22 cellular contexts compared by ENCODE assay signal in the genomic region with DNA sequence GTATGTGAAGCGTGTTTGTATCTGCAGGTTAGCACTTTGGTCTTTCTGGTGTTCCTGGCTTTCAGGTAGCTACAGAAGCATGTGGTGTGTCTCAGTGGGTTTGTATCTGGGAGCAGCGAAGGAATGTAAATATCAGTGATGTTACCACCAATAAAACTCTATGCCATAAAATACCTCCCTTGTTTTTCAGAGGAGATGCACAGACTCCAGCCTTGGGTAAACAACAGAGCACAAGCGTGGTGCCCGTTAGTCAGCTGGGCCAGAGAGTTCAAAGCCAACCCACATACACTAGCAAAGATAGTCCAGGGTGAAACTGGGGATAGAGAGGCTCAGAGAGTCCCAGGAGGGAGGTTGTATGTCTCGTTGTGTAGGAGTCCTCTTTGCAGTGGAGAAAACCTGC.
A peak's percentile ranks its signal among the peaks of the same experiment; 100 is the strongest.
DNase-seq lines count a peak whose midpoint lies in the region; ATAC-seq, FAIRE-seq and TF ChIP-seq lines count a peak whose summit lies in the region.
"Had no signal": no experiment of that assay in that cellular context is flagged by ENCODE, and none has a peak within 500 bp of the region (broad histone marks: within the 10 kb centered on the region; RNA-seq: fewer than 3 reads in every experiment).

No MANE protein-coding gene starts in this region.

- 0 out of 2 replicates have a peak, but pooled peaks cover 5% of the 10 kb centered on the region for H3K4me1 ChIP-seq in HepG2 (ENCODE audit: insufficient read depth, low read length)
- no peaks in the 10 kb centered on the region for H3K4me1 ChIP-seq in right lobe of liver
- no peaks in the 10 kb centered on the region for H3K4me1 ChIP-seq in mesendoderm (ENCODE audit: control insufficient read depth, low read depth, low read length)
- H3K4me1 ChIP-seq: SJCRH30 had no signal

- no peak overlapping the region for H3K4ac ChIP-seq in mesendoderm (ENCODE audit: low read depth, low read length)

- H4K5ac ChIP-seq in mesendoderm (ENCODE audit: low read length), result no peak overlapping the region

- no peak overlapping the region for H3K4me3 ChIP-seq in HepG2 (replicated peaks in 1 of 3; ENCODE audit: insufficient read depth in 1 of 3, low read depth in 2 of 3, low read length in 3 of 3)
- H3K4me3 ChIP-seq in right lobe of liver, result no peak overlapping the region
- H3K4me3 ChIP-seq in mesendoderm (ENCODE audit: low read length), result no peak overlapping the region
- H3K4me3 ChIP-seq: GM12878, GM23248, SJCRH30 had no signal

- no peak for TF ChIP-seq POLR2A in HepG2 (IDR thresholded peaks at IDR 0.05; ENCODE audit: insufficient read depth in 1 of 2, low read depth in 2 of 2, low read length in 2 of 2)
- TF ChIP-seq POLR2A in right lobe of liver (IDR thresholded peaks at IDR 0.05), result no peak

- H3K79me2 ChIP-seq in HepG2 (ENCODE audit: insufficient read depth, low read length) (no peaks in the 10 kb centered on the region), mesendoderm (ENCODE audit: control insufficient read depth, insufficient read depth, low read length) (no peaks in the 10 kb centered on the region)

- POLR2A ChIA-PET in HepG2 (lab: Yijun Ruan, JAX), result no interaction called here

- no peak overlapping the region for H2BK15ac ChIP-seq in mesendoderm (replicated peaks; ENCODE audit: low read depth)

- TF ChIP-seq RAD21 in HepG2 (CRISPR knock-in tag; IDR thresholded peaks at IDR 0.05), result no peak

- H3K27ac ChIP-seq in HepG2 (ENCODE audit: extremely low read length, insufficient read depth, low read length) (no peak overlapping the region), right lobe of liver (no peak overlapping the region), mesendoderm (ENCODE audit: low read depth, low read length) (no peak overlapping the region)
- H3K27ac ChIP-seq: GM23248, SJCRH30 had no signal

- TF ChIP-seq CTCF in HepG2 (CRISPR knock-in tag; IDR thresholded peaks at IDR 0.05) (no peak), right lobe of liver (IDR thresholded peaks at IDR 0.05) (no peak)

- H4K20me1 ChIP-seq in HepG2 (ENCODE audit: insufficient read depth, low read length), result no peaks in the 10 kb centered on the region

- H3K36me3 ChIP-seq in HepG2 (replicated peaks in 1 of 2; ENCODE audit: control insufficient read depth in 1 of 2, insufficient read depth in 2 of 2, low read length in 2 of 2) (no peaks in the 10 kb centered on the region), right lobe of liver (no peaks in the 10 kb centered on the region), mesendoderm (ENCODE audit: control insufficient read depth, insufficient read depth, low read length) (no peaks in the 10 kb centered on the region)
- H3K36me3 ChIP-seq: SJCRH30 had no signal

- in situ Hi-C loops in HepG2 (cut with HindIII; ENCODE audit: extremely low pct_ligation_motif_present, low pct_unique_long_range_greater_than_20kb), result no loop called here

- no peak overlapping the region for H2AFZ ChIP-seq in HepG2 (ENCODE audit: low read length)
- H2AFZ ChIP-seq: GM23248 had no signal

- H3K18ac ChIP-seq in mesendoderm (ENCODE audit: low read length), result no peak overlapping the region

- H3K56ac ChIP-seq in mesendoderm (ENCODE audit: low read length), result no peak overlapping the region

- no peak overlapping the region for H3K4me2 ChIP-seq in HepG2 (ENCODE audit: low read depth, low read length)
- no peak overlapping the region for H3K4me2 ChIP-seq in mesendoderm (ENCODE audit: low read length)

- no peak overlapping the region for H4K8ac ChIP-seq in mesendoderm (ENCODE audit: low read depth, low read length)

- DNase-seq in HepG2 (ENCODE audit: low spot score) (peak; percentile 25), right lobe of liver (no peak), SW480 (ENCODE audit: low spot score) (peak; percentile 83), mesendoderm (no peak), NOMO-1 treated with DMSO at 0.1 percent for 48 hours (lab: John Stamatoyannopoulos, UW; ENCODE audit: unreplicated experiment) (no peak)
- DNase-seq: AML-193, C1 segment of cervical spinal cord, DMS79 treated with DMSO at 0.1 percent for 48 hours, GM23248, Kasumi-1, MM.1S, NCI-H1048, NCI-H1417 treated with DMSO at 0.1 percent for 48 hours, NCI-H187 treated with DMSO at 0.1 percent for 48 hours, NCI-H748 treated with DMSO at 0.1 percent for 48 hours, SJCRH30 had no signal

- H3K27me3 ChIP-seq in HepG2 (ENCODE audit: control insufficient read depth in 1 of 2, insufficient read depth in 2 of 2, low read length in 2 of 2) (peaks cover 2 to 48% of the 10 kb centered on the region in 2 experiments; a peak in 3 of 5 replicates), right lobe of liver (peaks cover 0 to 9% of the 10 kb centered on the region in 2 donors), mesendoderm (ENCODE audit: insufficient read depth, low read length, poor library complexity) (no peaks in the 10 kb centered on the region)

- H3K9ac ChIP-seq in HepG2 (ENCODE audit: insufficient read depth, low read depth, low read length) (no peak overlapping the region), mesendoderm (ENCODE audit: low read length) (no peak overlapping the region)
- H3K9ac ChIP-seq: GM23248 had no signal

- no peaks in the 10 kb centered on the region for H3K9me3 ChIP-seq in HepG2 (ENCODE audit: low read length)
- no peaks in the 10 kb centered on the region for H3K9me3 ChIP-seq in right lobe of liver
- H3K9me3 ChIP-seq: SJCRH30 had no signal

- no peak overlapping the region for H2AK5ac ChIP-seq in mesendoderm (ENCODE audit: low read length)

- H3K23ac ChIP-seq in mesendoderm (ENCODE audit: low read length), result peak overlapping the region; percentile 3

- no peak overlapping the region for H2BK120ac ChIP-seq in mesendoderm (ENCODE audit: low read depth, low read length)

- TF ChIP-seq EP300 in HepG2 (IDR thresholded peaks at IDR 0.05; ENCODE audit: low read depth in 2 of 2, low read length in 2 of 2) (no peak), HepG2 (CRISPR knock-in tag; IDR thresholded peaks at IDR 0.05; ENCODE audit: borderline replicate concordance) (no peak)

- H3K79me1 ChIP-seq in mesendoderm (ENCODE audit: low read length), result no peaks in the 10 kb centered on the region

- H2BK5ac ChIP-seq in mesendoderm (ENCODE audit: low read length), result no peak overlapping the region

- BruUV-seq in HepG2 (replicated peaks; lab: Mats Ljungman, UMichigan), result no TSS peak

- FAIRE-seq in HepG2 (lab: Jason Lieb, UNC), result no peak
- FAIRE-seq: GM12878, RCC 7860 had no signal

- WGBS in HepG2 (ENCODE audit: low lambda C conversion rate), result 6% methylated on average over 5 of the region's 5 CpGs
- 39% methylated on average over 5 of the region's 5 CpGs for WGBS in right lobe of liver (ENCODE audit: insufficient coverage, low coverage, low lambda C conversion rate, missing lambda C conversion rate)
- WGBS in mesendoderm (ENCODE audit: extremely low coverage, insufficient coverage, low lambda C conversion rate), result 100% methylated on average over 1 of the region's 5 CpGs

- ATAC-seq in HepG2, result peak; percentile 37; the same call in 1 of the 3 replicates
- ATAC-seq in right lobe of liver, result no peak
- ATAC-seq in GM18868 (IDR thresholded peaks at IDR 0.05; ENCODE audit: unreplicated experiment), result no peak
- ATAC-seq in HG02588 (IDR thresholded peaks at IDR 0.05; ENCODE audit: unreplicated experiment), result no peak
- no peak for ATAC-seq in HG02798 (IDR thresholded peaks at IDR 0.05; ENCODE audit: poor library complexity, unreplicated experiment)
- ATAC-seq: GM12878, HCT116 had no signal

- intact Hi-C loops in HepG2 (cut with micrococcal nuclease; ENCODE audit: unreplicated experiment), result no loop called here
- intact Hi-C loops in right lobe of liver (cut with DNase I), result no loop called here

- CTCF ChIA-PET in HepG2 (lab: Yijun Ruan, JAX; ENCODE audit: low intra/inter-chr PET ratio, low total read pairs), result no interaction called here

TF ChIP-seq in HepG2, 621 proteins besides CTCF, POLR2A, EP300 and RAD21:
- no peak for TF ChIP-seq FOXA1 (IDR thresholded peaks at IDR 0.05)
- TF ChIP-seq FOXA1 (CRISPR knock-in tag; IDR thresholded peaks at IDR 0.05), result 0 out of 2 replicates have a peak, but pooled peaks have one; percentile 26
- TF ChIP-seq, protein P1, sequence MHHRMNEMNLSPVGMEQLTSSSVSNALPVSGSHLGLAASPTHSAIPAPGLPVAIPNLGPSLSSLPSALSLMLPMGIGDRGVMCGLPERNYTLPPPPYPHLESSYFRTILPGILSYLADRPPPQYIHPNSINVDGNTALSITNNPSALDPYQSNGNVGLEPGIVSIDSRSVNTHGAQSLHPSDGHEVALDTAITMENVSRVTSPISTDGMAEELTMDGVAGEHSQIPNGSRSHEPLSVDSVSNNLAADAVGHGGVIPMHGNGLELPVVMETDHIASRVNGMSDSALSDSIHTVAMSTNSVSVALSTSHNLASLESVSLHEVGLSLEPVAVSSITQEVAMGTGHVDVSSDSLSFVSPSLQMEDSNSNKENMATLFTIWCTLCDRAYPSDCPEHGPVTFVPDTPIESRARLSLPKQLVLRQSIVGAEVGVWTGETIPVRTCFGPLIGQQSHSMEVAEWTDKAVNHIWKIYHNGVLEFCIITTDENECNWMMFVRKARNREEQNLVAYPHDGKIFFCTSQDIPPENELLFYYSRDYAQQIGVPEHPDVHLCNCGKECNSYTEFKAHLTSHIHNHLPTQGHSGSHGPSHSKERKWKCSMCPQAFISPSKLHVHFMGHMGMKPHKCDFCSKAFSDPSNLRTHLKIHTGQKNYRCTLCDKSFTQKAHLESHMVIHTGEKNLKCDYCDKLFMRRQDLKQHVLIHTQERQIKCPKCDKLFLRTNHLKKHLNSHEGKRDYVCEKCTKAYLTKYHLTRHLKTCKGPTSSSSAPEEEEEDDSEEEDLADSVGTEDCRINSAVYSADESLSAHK (CRISPR knock-in tag; IDR thresholded peaks at IDR 0.05; ENCODE audit: borderline replicate concordance), result no peak
- TF ChIP-seq IRF2 (CRISPR knock-in tag; IDR thresholded peaks at IDR 0.05), result no peak
- no peak for TF ChIP-seq NPAS2 (CRISPR knock-in tag; IDR thresholded peaks at IDR 0.05; ENCODE audit: borderline replicate concordance)
- no peak for TF ChIP-seq TBX3 (IDR thresholded peaks at IDR 0.05; ENCODE audit: borderline replicate concordance)
- no peak for TF ChIP-seq GABPA (IDR thresholded peaks at IDR 0.05; ENCODE audit: low read depth, low read length)
- TF ChIP-seq GABPA (CRISPR knock-in tag; IDR thresholded peaks at IDR 0.05; ENCODE audit: low read depth), result no peak
- no peak for TF ChIP-seq ZNF672 (CRISPR knock-in tag; IDR thresholded peaks at IDR 0.05)
- TF ChIP-seq KDM1A (CRISPR knock-in tag; IDR thresholded peaks at IDR 0.05), result no peak

Comparison
In these comparisons a context has a peak if more than half of its experiments do, and no peak if none do; other contexts are left out.
1. DNase-seq: peak in HepG2 (single experiment) and SW480 (single experiment); none in right lobe of liver (0 of 3), mesendoderm (single experiment) and NOMO-1 treated with DMSO at 0.1 percent for 48 hours (single experiment).